23 cellular contexts compared by ENCODE assay signal in the genomic region with DNA sequence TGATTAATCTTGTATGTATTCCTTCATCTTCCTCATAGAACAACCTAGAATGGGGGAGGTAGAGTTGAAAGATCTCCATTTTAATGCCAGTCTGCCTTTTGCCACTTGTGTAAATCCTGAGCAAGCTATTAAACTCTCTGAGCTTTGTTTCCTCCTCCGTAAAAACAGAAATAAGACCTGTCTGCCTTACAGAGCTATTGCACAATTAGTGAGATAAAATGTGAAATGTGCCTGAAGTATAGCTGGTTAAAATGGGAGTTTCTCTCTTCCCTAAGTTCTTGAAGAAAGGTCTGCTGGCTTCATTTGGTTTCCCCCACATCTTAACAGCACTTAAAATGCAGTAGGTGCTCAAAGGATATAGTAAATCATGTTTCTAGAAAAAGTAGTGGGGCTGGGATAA. TPM values are rescaled to one million over a fixed set of nuclear protein-coding genes. Genes with fewer than 3 reads are reported as not detected.
"Had no signal": no experiment of that assay in that cellular context is flagged by ENCODE, and none has a peak within 500 bp of the region (broad histone marks: within the 10 kb centered on the region; RNA-seq: fewer than 3 reads in every experiment).

No MANE protein-coding gene starts in this region.

- H3K4me1 ChIP-seq: gastroesophageal sphincter, heart right ventricle, right atrium auricular region had no signal

- H3K4me1 Mint-ChIP-seq: activated CD4-positive, alpha-beta memory T cell treated with anti-CD3 and anti-CD28 coated beads, Interleukin-2, amount 10 ng/mL, durations not matched to agents 7 days and 5 days; activated naive CD4-positive, alpha-beta T cell treated with anti-CD3 and anti-CD28 coated beads, Interleukin-2, amount 10 ng/mL, durations not matched to agents 7 days and 5 days; naive thymus-derived CD4-positive, alpha-beta T cell had no signal

- FAIRE-seq: astrocyte, bronchial epithelial cell had no signal

- DNase-seq: activated CD4-positive, alpha-beta memory T cell treated with anti-CD3 and anti-CD28 coated beads, Interleukin-2, amount 10 ng/mL, durations not matched to agents 7 days and 5 days; activated CD4-positive, alpha-beta T cell treated with anti-CD3 and anti-CD28 coated beads for 4 hours; activated naive CD4-positive, alpha-beta T cell treated with anti-CD3 and anti-CD28 coated beads, Interleukin-2, amount 10 ng/mL, durations not matched to agents 7 days and 5 days; activated T-cell treated with anti-CD3 and anti-CD28 coated beads, Interleukin-2, amount 50 U/mL, for 24 hours; dermis blood vessel endothelial cell; effector memory CD8-positive, alpha-beta T cell; heart right ventricle; left cardiac atrium; naive thymus-derived CD4-positive, alpha-beta T cell; posterior cingulate gyrus; stimulated activated CD4-positive, alpha-beta T cell treated with anti-CD3 and anti-CD28 coated beads, Interleukin-4, amount 100 ng/mL, for 4 hours; stimulated activated CD8-positive, alpha-beta memory T cell treated with anti-CD3 and anti-CD28 coated beads, Interleukin-4, amount 100 ng/mL, for 48 hours; stimulated activated naive CD4-positive, alpha-beta T cell treated with Interleukin-2 at 50 U/mL for 16 hours; substantia nigra; T-helper 17 cell had no signal

- H3K9me3 ChIP-seq: gastroesophageal sphincter, right atrium auricular region had no signal

- H3K27ac Mint-ChIP-seq: activated CD4-positive, alpha-beta memory T cell treated with anti-CD3 and anti-CD28 coated beads, Interleukin-2, amount 10 ng/mL, durations not matched to agents 7 days and 5 days; activated naive CD4-positive, alpha-beta T cell treated with anti-CD3 and anti-CD28 coated beads, Interleukin-2, amount 10 ng/mL, durations not matched to agents 7 days and 5 days; activated T-cell treated with anti-CD3 and anti-CD28 coated beads, Interleukin-2, amount 50 U/mL, for 24 hours; effector memory CD8-positive, alpha-beta T cell; naive thymus-derived CD4-positive, alpha-beta T cell; T-helper 17 cell; type B pancreatic cell had no signal

- H3K27ac ChIP-seq: epithelial cell of prostate, gastroesophageal sphincter, heart right ventricle, right atrium auricular region, skin epidermis had no signal

- H3K36me3 Mint-ChIP-seq: activated naive CD4-positive, alpha-beta T cell treated with anti-CD3 and anti-CD28 coated beads, Interleukin-2, amount 10 ng/mL, durations not matched to agents 7 days and 5 days; naive thymus-derived CD4-positive, alpha-beta T cell; type B pancreatic cell had no signal

- H3K27me3 ChIP-seq: gastroesophageal sphincter, heart right ventricle, right atrium auricular region had no signal

- H3K4me3 Mint-ChIP-seq: activated CD4-positive, alpha-beta memory T cell treated with anti-CD3 and anti-CD28 coated beads, Interleukin-2, amount 10 ng/mL, durations not matched to agents 7 days and 5 days; activated naive CD4-positive, alpha-beta T cell treated with anti-CD3 and anti-CD28 coated beads, Interleukin-2, amount 10 ng/mL, durations not matched to agents 7 days and 5 days; activated T-cell treated with anti-CD3 and anti-CD28 coated beads, Interleukin-2, amount 50 U/mL, for 24 hours; effector memory CD8-positive, alpha-beta T cell; naive thymus-derived CD4-positive, alpha-beta T cell; T-helper 17 cell; type B pancreatic cell had no signal

- ATAC-seq: effector memory CD8-positive, alpha-beta T cell; gastroesophageal sphincter; heart right ventricle; naive thymus-derived CD4-positive, alpha-beta T cell; T-helper 17 cell had no signal

- H3K36me3 ChIP-seq: gastroesophageal sphincter, heart right ventricle, right atrium auricular region had no signal

- H3K4me3 ChIP-seq: gastroesophageal sphincter, heart right ventricle, right atrium auricular region, skin epidermis had no signal

- H3K9me3 Mint-ChIP-seq: activated CD4-positive, alpha-beta memory T cell treated with anti-CD3 and anti-CD28 coated beads, Interleukin-2, amount 10 ng/mL, durations not matched to agents 7 days and 5 days; activated naive CD4-positive, alpha-beta T cell treated with anti-CD3 and anti-CD28 coated beads, Interleukin-2, amount 10 ng/mL, durations not matched to agents 7 days and 5 days; activated T-cell treated with anti-CD3 and anti-CD28 coated beads, Interleukin-2, amount 50 U/mL, for 24 hours; effector memory CD8-positive, alpha-beta T cell had no signal

RNA-seq across cellular contexts. Expression of a gene that starts 19.0 kb away (rescaled TPM):
- total RNA-seq: chondrocyte had no signal
- polyA plus RNA-seq: naive thymus-derived CD4-positive, alpha-beta T cell had no signal
